Comparison of ENCODE assay signal across 1 cellular context in genomic region chr3:128167973-128168674, GRCh38.
TF ChIP-seq lines count a peak whose summit lies in the region.

No MANE protein-coding gene starts in this region.

TF ChIP-seq in HepG2, 621 proteins besides CTCF, POLR2A, EP300 and RAD21 (continued from another document and continues in another):
- no peak for TF ChIP-seq ETS1 (CRISPR knock-in tag; IDR thresholded peaks at IDR 0.05)
- TF ChIP-seq ZNF800 (CRISPR knock-in tag; IDR thresholded peaks at IDR 0.05): 0 out of 2 replicates have a peak, but pooled peaks have one; percentile 60
- TF ChIP-seq ZNF24 (IDR thresholded peaks at IDR 0.05): 0 out of 2 replicates have a peak, but pooled peaks have one; percentile 13
- TF ChIP-seq, protein P1, sequence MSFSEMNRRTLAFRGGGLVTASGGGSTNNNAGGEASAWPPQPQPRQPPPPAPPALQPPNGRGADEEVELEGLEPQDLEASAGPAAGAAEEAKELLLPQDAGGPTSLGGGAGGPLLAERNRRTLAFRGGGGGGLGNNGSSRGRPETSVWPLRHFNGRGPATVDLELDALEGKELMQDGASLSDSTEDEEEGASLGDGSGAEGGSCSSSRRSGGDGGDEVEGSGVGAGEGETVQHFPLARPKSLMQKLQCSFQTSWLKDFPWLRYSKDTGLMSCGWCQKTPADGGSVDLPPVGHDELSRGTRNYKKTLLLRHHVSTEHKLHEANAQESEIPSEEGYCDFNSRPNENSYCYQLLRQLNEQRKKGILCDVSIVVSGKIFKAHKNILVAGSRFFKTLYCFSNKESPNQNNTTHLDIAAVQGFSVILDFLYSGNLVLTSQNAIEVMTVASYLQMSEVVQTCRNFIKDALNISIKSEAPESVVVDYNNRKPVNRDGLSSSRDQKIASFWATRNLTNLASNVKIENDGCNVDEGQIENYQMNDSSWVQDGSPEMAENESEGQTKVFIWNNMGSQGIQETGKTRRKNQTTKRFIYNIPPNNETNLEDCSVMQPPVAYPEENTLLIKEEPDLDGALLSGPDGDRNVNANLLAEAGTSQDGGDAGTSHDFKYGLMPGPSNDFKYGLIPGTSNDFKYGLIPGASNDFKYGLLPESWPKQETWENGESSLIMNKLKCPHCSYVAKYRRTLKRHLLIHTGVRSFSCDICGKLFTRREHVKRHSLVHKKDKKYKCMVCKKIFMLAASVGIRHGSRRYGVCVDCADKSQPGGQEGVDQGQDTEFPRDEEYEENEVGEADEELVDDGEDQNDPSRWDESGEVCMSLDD (CRISPR knock-in tag; IDR thresholded peaks at IDR 0.05; ENCODE audit: borderline replicate concordance): no peak
- TF ChIP-seq ZEB1 (IDR thresholded peaks at IDR 0.05; ENCODE audit: insufficient replicate concordance, low read depth): peak; percentile 33
- TF ChIP-seq HNF4A (CRISPR knock-in tag; IDR thresholded peaks at IDR 0.05): peak; percentile 94
- TF ChIP-seq ZNF543 (CRISPR knock-in tag; IDR thresholded peaks at IDR 0.05): peak; percentile 16; the same call in 1 of the 2 replicates
- TF ChIP-seq, protein P2, sequence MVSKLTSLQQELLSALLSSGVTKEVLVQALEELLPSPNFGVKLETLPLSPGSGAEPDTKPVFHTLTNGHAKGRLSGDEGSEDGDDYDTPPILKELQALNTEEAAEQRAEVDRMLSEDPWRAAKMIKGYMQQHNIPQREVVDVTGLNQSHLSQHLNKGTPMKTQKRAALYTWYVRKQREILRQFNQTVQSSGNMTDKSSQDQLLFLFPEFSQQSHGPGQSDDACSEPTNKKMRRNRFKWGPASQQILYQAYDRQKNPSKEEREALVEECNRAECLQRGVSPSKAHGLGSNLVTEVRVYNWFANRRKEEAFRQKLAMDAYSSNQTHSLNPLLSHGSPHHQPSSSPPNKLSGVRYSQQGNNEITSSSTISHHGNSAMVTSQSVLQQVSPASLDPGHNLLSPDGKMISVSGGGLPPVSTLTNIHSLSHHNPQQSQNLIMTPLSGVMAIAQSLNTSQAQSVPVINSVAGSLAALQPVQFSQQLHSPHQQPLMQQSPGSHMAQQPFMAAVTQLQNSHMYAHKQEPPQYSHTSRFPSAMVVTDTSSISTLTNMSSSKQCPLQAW (CRISPR knock-in tag; IDR thresholded peaks at IDR 0.05): peak; percentile 64
- TF ChIP-seq ZNF616 (CRISPR knock-in tag; IDR thresholded peaks at IDR 0.05; ENCODE audit: low read depth): no peak
- TF ChIP-seq ZNF503 (CRISPR knock-in tag; IDR thresholded peaks at IDR 0.05): peak; percentile 79; the same call in 1 of the 2 replicates
- TF ChIP-seq HNF4G (IDR thresholded peaks at IDR 0.05; ENCODE audit: borderline replicate concordance, low read depth, low read length): peak; percentile 92
- TF ChIP-seq HNF4G (CRISPR knock-in tag; IDR thresholded peaks at IDR 0.05; ENCODE audit: borderline replicate concordance, low read depth): peak; percentile 75; the same call in 1 of the 2 replicates
- TF ChIP-seq HMG20A (CRISPR knock-in tag; IDR thresholded peaks at IDR 0.05; ENCODE audit: borderline replicate concordance): peak; percentile 80
- TF ChIP-seq GTF2F1 (IDR thresholded peaks at IDR 0.05; ENCODE audit: low read length): no peak; the same call in 1 of the 2 replicates
- peak; percentile 67; the same call in 1 of the 2 replicates for TF ChIP-seq ZSCAN9 (CRISPR knock-in tag; IDR thresholded peaks at IDR 0.05; ENCODE audit: borderline replicate concordance)
- peak; percentile 39; the same call in 1 of the 2 replicates for TF ChIP-seq TBX3 (IDR thresholded peaks at IDR 0.05; ENCODE audit: borderline replicate concordance)
- no peak for TF ChIP-seq LCORL (IDR thresholded peaks at IDR 0.05)
- TF ChIP-seq LCORL (CRISPR knock-in tag; IDR thresholded peaks at IDR 0.05): peak; percentile 89
- TF ChIP-seq, protein P3, sequence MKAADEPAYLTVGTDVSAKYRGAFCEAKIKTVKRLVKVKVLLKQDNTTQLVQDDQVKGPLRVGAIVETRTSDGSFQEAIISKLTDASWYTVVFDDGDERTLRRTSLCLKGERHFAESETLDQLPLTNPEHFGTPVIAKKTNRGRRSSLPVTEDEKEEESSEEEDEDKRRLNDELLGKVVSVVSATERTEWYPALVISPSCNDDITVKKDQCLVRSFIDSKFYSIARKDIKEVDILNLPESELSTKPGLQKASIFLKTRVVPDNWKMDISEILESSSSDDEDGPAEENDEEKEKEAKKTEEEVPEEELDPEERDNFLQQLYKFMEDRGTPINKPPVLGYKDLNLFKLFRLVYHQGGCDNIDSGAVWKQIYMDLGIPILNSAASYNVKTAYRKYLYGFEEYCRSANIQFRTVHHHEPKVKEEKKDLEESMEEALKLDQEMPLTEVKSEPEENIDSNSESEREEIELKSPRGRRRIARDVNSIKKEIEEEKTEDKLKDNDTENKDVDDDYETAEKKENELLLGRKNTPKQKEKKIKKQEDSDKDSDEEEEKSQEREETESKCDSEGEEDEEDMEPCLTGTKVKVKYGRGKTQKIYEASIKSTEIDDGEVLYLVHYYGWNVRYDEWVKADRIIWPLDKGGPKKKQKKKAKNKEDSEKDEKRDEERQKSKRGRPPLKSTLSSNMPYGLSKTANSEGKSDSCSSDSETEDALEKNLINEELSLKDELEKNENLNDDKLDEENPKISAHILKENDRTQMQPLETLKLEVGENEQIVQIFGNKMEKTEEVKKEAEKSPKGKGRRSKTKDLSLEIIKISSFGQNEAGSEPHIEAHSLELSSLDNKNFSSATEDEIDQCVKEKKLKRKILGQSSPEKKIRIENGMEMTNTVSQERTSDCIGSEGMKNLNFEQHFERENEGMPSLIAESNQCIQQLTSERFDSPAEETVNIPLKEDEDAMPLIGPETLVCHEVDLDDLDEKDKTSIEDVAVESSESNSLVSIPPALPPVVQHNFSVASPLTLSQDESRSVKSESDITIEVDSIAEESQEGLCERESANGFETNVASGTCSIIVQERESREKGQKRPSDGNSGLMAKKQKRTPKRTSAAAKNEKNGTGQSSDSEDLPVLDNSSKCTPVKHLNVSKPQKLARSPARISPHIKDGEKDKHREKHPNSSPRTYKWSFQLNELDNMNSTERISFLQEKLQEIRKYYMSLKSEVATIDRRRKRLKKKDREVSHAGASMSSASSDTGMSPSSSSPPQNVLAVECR (CRISPR knock-in tag; IDR thresholded peaks at IDR 0.05; ENCODE audit: borderline replicate concordance): peak; percentile 71; the same call in 1 of the 2 replicates
- peak; percentile 91 for TF ChIP-seq PHF21A (CRISPR knock-in tag; IDR thresholded peaks at IDR 0.05)
- TF ChIP-seq SAP130 (CRISPR knock-in tag; IDR thresholded peaks at IDR 0.05; ENCODE audit: low read depth): peak; percentile 88
- TF ChIP-seq ZNF781 (CRISPR knock-in tag; IDR thresholded peaks at IDR 0.05; ENCODE audit: borderline replicate concordance, not compliant biosample characterization): no peak
- 0 out of 2 replicates have a peak, but pooled peaks have one; percentile 20 for TF ChIP-seq ZNF235 (CRISPR knock-in tag; IDR thresholded peaks at IDR 0.05; ENCODE audit: borderline replicate concordance)
- TF ChIP-seq TAF1 (CRISPR knock-in tag; IDR thresholded peaks at IDR 0.05): no peak
- TF ChIP-seq ZFP90 (CRISPR knock-in tag; IDR thresholded peaks at IDR 0.05; ENCODE audit: borderline replicate concordance): peak; percentile 58; the same call in 1 of the 2 replicates
- TF ChIP-seq ZNF605 (CRISPR knock-in tag; IDR thresholded peaks at IDR 0.05): peak; percentile 61
- TF ChIP-seq, protein P4, sequence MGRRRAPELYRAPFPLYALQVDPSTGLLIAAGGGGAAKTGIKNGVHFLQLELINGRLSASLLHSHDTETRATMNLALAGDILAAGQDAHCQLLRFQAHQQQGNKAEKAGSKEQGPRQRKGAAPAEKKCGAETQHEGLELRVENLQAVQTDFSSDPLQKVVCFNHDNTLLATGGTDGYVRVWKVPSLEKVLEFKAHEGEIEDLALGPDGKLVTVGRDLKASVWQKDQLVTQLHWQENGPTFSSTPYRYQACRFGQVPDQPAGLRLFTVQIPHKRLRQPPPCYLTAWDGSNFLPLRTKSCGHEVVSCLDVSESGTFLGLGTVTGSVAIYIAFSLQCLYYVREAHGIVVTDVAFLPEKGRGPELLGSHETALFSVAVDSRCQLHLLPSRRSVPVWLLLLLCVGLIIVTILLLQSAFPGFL (CRISPR knock-in tag; IDR thresholded peaks at IDR 0.05): no peak
- peak; percentile 49 for TF ChIP-seq ZNF644 (CRISPR knock-in tag; IDR thresholded peaks at IDR 0.05; ENCODE audit: low read depth)
- TF ChIP-seq HES4 (CRISPR knock-in tag; IDR thresholded peaks at IDR 0.05; ENCODE audit: borderline replicate concordance): no peak
- peak; percentile 49; the same call in 1 of the 2 replicates for TF ChIP-seq NFYC (CRISPR knock-in tag; IDR thresholded peaks at IDR 0.05)
- TF ChIP-seq, protein P5, sequence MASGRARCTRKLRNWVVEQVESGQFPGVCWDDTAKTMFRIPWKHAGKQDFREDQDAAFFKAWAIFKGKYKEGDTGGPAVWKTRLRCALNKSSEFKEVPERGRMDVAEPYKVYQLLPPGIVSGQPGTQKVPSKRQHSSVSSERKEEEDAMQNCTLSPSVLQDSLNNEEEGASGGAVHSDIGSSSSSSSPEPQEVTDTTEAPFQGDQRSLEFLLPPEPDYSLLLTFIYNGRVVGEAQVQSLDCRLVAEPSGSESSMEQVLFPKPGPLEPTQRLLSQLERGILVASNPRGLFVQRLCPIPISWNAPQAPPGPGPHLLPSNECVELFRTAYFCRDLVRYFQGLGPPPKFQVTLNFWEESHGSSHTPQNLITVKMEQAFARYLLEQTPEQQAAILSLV (CRISPR knock-in tag; IDR thresholded peaks at IDR 0.05; ENCODE audit: borderline replicate concordance): no peak
- peak; percentile 84 for TF ChIP-seq IRF2 (CRISPR knock-in tag; IDR thresholded peaks at IDR 0.05)
- peak; percentile 53; the same call in 1 of the 2 replicates for TF ChIP-seq HDAC1 (CRISPR knock-in tag; IDR thresholded peaks at IDR 0.05)
- TF ChIP-seq ELF1 (CRISPR knock-in tag; IDR thresholded peaks at IDR 0.05): 0 out of 2 replicates have a peak, but pooled peaks have one; percentile 10
- TF ChIP-seq, protein P6, sequence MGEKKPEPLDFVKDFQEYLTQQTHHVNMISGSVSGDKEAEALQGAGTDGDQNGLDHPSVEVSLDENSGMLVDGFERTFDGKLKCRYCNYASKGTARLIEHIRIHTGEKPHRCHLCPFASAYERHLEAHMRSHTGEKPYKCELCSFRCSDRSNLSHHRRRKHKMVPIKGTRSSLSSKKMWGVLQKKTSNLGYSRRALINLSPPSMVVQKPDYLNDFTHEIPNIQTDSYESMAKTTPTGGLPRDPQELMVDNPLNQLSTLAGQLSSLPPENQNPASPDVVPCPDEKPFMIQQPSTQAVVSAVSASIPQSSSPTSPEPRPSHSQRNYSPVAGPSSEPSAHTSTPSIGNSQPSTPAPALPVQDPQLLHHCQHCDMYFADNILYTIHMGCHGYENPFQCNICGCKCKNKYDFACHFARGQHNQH (CRISPR knock-in tag; IDR thresholded peaks at IDR 0.05): peak; percentile 71; the same call in 1 of the 2 replicates
- TF ChIP-seq RXRA (CRISPR knock-in tag; IDR thresholded peaks at IDR 0.05): peak; percentile 97
- TF ChIP-seq NFYB (CRISPR knock-in tag; IDR thresholded peaks at IDR 0.05): peak; percentile 29; the same call in 1 of the 2 replicates
- peak; percentile 45; the same call in 1 of the 2 replicates for TF ChIP-seq ZBTB33 (CRISPR knock-in tag; IDR thresholded peaks at IDR 0.05)
- no peak for TF ChIP-seq FOXP1 (IDR thresholded peaks at IDR 0.05)
- TF ChIP-seq FOXP1 (CRISPR knock-in tag; IDR thresholded peaks at IDR 0.05): peak; percentile 73
